Comparison of ENCODE assay signal across 10 cellular contexts in the genomic region with DNA sequence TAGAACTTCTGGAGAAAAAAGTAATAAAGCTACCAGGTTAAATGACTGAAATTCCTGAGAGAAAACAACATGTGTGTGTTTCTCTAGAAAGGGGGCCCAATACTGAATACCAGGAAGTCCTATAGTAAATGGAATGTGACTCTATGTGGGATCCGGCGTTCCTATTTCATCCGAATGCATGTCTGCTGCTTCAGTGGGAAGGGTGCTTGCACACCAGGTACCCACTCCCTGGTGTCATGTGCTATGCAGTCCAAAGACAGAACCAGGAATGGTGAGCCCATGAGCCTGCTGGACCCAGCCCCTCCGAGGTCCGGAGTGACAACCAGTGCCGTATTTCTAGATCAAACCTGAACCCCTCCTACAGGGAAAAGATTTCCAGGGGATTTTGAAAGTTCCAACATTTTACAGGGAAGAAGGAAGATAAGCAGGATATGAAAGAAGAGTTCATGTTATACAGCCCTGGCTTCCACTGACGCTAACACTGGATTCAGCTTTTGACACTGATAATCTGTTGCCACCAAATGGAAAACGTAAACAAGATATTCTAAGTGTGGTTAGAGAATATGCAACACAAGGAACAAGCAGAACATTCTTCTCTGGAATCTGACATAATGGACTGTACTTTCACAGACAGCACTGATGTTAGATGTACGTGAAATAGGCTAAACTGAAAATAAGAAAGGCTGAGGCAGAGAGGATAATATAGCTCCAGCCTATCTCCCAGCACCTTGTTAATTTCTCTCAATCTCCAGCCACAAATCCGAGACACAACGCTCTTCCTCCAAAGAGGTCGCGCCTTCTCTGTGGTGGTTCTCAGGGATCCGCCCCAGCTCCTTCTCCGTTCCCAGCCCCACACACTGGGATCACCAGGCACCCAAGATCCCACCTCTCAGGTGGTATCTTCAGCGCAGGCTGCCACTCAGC. TPM values are rescaled to one million over a fixed set of nuclear protein-coding genes. Genes with fewer than 3 reads are reported as not detected.
DNase-seq lines count a peak whose midpoint lies in the region; ATAC-seq and TF ChIP-seq lines count a peak whose summit lies in the region.
"Had no signal": no experiment of that assay in that cellular context is flagged by ENCODE, and none has a peak within 500 bp of the region (broad histone marks: within the 10 kb centered on the region; RNA-seq: fewer than 3 reads in every experiment).

No MANE protein-coding gene starts in this region.

- no peak for TF ChIP-seq CTCF in BJ (IDR thresholded peaks at IDR 0.05; ENCODE audit: insufficient read depth, low read depth, low read length)
- TF ChIP-seq CTCF in glutamatergic neuron (IDR thresholded peaks at IDR 0.05; ENCODE audit: partially characterized antibody, unreplicated experiment) = no peak
- TF ChIP-seq CTCF in omental fat pad (IDR thresholded peaks at IDR 0.05) = no peak

- no peak overlapping the region for H3K27ac Mint-ChIP-seq in glutamatergic neuron (ENCODE audit: unreplicated experiment)
- H3K27ac Mint-ChIP-seq in stimulated activated naive B cell treated with anti-CD40 and anti-IgM and Interleukin-4, amounts not matched to agents 10 μg/mL and 1 μg/mL and 100 μg/mL, for 72 hours = no peak overlapping the region
- H3K27ac Mint-ChIP-seq: CD4-positive, alpha-beta T cell had no signal

- CTCF ChIA-PET in BJ (lab: Yijun Ruan, JAX) = interaction anchor here (0.6 to 1.8 kb wide), 3 partner anchors 66 to 164 kb away, joined by 3 to 4 read pairs (median 3); no protein-coding TSS in a partner anchor

- DNase-seq in BJ (ENCODE audit: low read depth) (no peak), SW480 (ENCODE audit: low spot score) (peak; percentile 17), glutamatergic neuron (no peak), omental fat pad (ENCODE audit: low spot score) (no peak), NCI-H128 (lab: John Stamatoyannopoulos, UW; ENCODE audit: unreplicated experiment) (no peak)
- no peak for DNase-seq in stimulated activated naive B cell treated with anti-CD40 and anti-IgM and Interleukin-4, amounts not matched to agents 10 μg/mL and 1 μg/mL and 100 μg/mL, for 72 hours
- no peak for DNase-seq in activated CD4-positive, alpha-beta T cell treated with anti-CD3 and anti-CD28 coated beads for 48 hours
- DNase-seq: CD4-positive, alpha-beta T cell; NCI-H2171 had no signal

- POLR2A ChIA-PET in BJ (lab: Charles Lee) = interaction anchor here (0.5 kb wide), 1 partner anchor 22 kb away, joined by 4 read pairs; no protein-coding TSS in a partner anchor

- peak; percentile 65 for ATAC-seq in omental fat pad (ENCODE audit: low FRiP score)
- ATAC-seq in stimulated activated naive B cell treated with anti-CD40 and anti-IgM and Interleukin-4, amounts not matched to agents 10 μg/mL and 1 μg/mL and 100 μg/mL, for 72 hours (replicated peaks) = no peak
- ATAC-seq in GM18502 (IDR thresholded peaks at IDR 0.05; ENCODE audit: poor library complexity, unreplicated experiment) = no peak

- no peaks in the 10 kb centered on the region for H3K36me3 Mint-ChIP-seq in glutamatergic neuron (ENCODE audit: unreplicated experiment)
- H3K36me3 Mint-ChIP-seq in stimulated activated naive B cell treated with anti-CD40 and anti-IgM and Interleukin-4, amounts not matched to agents 10 μg/mL and 1 μg/mL and 100 μg/mL, for 72 hours = no peaks in the 10 kb centered on the region

- peak overlapping the region; percentile 65 for H3K4me3 ChIP-seq in BJ (ENCODE audit: low read depth, low read length)

- no peaks in the 10 kb centered on the region; the same call in 1 of the 2 replicates for H3K27me3 ChIP-seq in BJ (ENCODE audit: control insufficient read depth, insufficient read depth, low read length)

- peaks cover 6% of the 10 kb centered on the region for H3K27me3 Mint-ChIP-seq in glutamatergic neuron (ENCODE audit: unreplicated experiment)
- H3K27me3 Mint-ChIP-seq in stimulated activated naive B cell treated with anti-CD40 and anti-IgM and Interleukin-4, amounts not matched to agents 10 μg/mL and 1 μg/mL and 100 μg/mL, for 72 hours = peaks cover 28 to 39% of the 10 kb centered on the region in 2 donors

- H3K4me1 Mint-ChIP-seq in glutamatergic neuron (ENCODE audit: low read depth, unreplicated experiment) = peaks cover 1% of the 10 kb centered on the region
- peaks cover 3 to 15% of the 10 kb centered on the region in 2 donors for H3K4me1 Mint-ChIP-seq in stimulated activated naive B cell treated with anti-CD40 and anti-IgM and Interleukin-4, amounts not matched to agents 10 μg/mL and 1 μg/mL and 100 μg/mL, for 72 hours

- peak overlapping the region; percentile 87 for H3K4me3 Mint-ChIP-seq in glutamatergic neuron (ENCODE audit: unreplicated experiment)
- H3K4me3 Mint-ChIP-seq in stimulated activated naive B cell treated with anti-CD40 and anti-IgM and Interleukin-4, amounts not matched to agents 10 μg/mL and 1 μg/mL and 100 μg/mL, for 72 hours = no peak overlapping the region
- H3K4me3 Mint-ChIP-seq: CD4-positive, alpha-beta T cell had no signal

- H3K9me3 Mint-ChIP-seq in glutamatergic neuron (ENCODE audit: unreplicated experiment) = no peaks in the 10 kb centered on the region
- H3K9me3 Mint-ChIP-seq in stimulated activated naive B cell treated with anti-CD40 and anti-IgM and Interleukin-4, amounts not matched to agents 10 μg/mL and 1 μg/mL and 100 μg/mL, for 72 hours = peaks cover 0 to 4% of the 10 kb centered on the region in 2 donors
- H3K9me3 Mint-ChIP-seq: CD4-positive, alpha-beta T cell had no signal

- H3K36me3 ChIP-seq in BJ (ENCODE audit: control insufficient read depth, insufficient read depth, low read length) = no peaks in the 10 kb centered on the region

RNA-seq across cellular contexts. Expression of a gene that starts 0.7 kb away (rescaled TPM):
- 0.53 and 1.0 TPM in 2 replicates for polyA plus RNA-seq in BJ (2011; rRNA removed)
- 0.21 TPM in 1 of 2 replicates, not detected in the other for polyA minus RNA-seq in BJ (2011; rRNA and poly(A)+ RNA removed)
- total RNA-seq in glutamatergic neuron (ENCODE audit: unreplicated experiment) = not detected
- total RNA-seq in omental fat pad = 100 to 1,000 TPM in 1 of 4 donors, 10 to 100 TPM in 1, 1 to 10 TPM in 2; 2.7 to 114 (median 12.9) TPM
- total RNA-seq: CD4-positive, alpha-beta T cell had no signal

RNA-seq across cellular contexts. Expression of a gene that starts 15.4 kb away (rescaled TPM):
- not detected in 2 replicates for polyA plus RNA-seq in BJ (2011; rRNA removed)
- polyA minus RNA-seq in BJ (2011; rRNA and poly(A)+ RNA removed) = not detected in 2 replicates
- total RNA-seq in glutamatergic neuron (ENCODE audit: unreplicated experiment) = not detected
- total RNA-seq in omental fat pad = not detected
- total RNA-seq: CD4-positive, alpha-beta T cell had no signal

RNA-seq across cellular contexts. Expression of a gene that starts 32.0 kb away (rescaled TPM):
- polyA plus RNA-seq in BJ (2011; rRNA removed) = 0.06 and 0.12 TPM in 2 replicates
- not detected in 2 replicates for polyA minus RNA-seq in BJ (2011; rRNA and poly(A)+ RNA removed)
- not detected for total RNA-seq in glutamatergic neuron (ENCODE audit: unreplicated experiment)
- total RNA-seq in omental fat pad = 10 to 100 TPM in 1 of 4 donors, 1 to 10 TPM in 2, not detected in 1; 1.8 to 15.8 (median 3.1) TPM
- total RNA-seq: CD4-positive, alpha-beta T cell had no signal
